In the genomic region with DNA sequence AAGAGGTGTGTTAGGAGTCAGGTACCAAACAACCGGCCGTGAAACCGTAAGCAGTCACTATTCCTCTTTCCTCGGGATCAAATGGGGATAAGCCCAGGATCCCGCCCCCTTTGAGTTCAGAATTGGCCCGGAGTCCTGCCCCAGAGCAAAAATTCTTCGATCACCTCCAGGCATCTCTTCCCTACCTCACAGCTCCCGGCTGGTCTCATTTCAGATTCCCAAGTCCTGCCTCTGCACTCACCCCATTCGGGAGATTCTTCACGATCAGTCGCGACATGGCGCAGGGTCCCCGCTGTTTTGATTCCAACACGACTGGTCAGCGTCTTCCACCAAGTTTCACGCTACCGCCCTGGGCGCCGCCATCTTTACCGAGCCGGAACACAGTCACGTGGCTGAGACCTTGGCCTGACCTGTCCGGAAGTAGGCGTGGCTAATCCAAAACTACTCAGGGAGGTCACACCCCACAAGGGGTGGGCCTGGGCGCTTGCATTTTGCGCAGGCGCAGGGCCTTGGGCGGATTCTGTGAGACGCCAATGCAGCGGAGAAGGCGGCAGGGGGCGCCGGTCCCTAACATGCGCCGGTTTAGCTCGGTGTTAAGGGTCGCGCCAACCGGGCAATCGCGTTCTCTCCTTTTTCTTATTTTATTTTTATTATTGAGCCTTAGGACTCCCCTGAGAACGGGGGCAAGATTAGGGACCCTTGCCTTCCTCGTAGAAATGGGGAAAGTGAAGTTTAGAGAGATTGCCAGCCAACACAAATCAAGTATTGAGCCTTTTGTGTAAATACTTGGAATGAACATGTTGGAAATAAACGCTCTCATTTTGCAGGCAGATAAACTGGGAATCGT, we compare ENCODE assay signal across 1 cellular context.
TF ChIP-seq lines count a peak whose summit lies in the region.

A gene with protein sequence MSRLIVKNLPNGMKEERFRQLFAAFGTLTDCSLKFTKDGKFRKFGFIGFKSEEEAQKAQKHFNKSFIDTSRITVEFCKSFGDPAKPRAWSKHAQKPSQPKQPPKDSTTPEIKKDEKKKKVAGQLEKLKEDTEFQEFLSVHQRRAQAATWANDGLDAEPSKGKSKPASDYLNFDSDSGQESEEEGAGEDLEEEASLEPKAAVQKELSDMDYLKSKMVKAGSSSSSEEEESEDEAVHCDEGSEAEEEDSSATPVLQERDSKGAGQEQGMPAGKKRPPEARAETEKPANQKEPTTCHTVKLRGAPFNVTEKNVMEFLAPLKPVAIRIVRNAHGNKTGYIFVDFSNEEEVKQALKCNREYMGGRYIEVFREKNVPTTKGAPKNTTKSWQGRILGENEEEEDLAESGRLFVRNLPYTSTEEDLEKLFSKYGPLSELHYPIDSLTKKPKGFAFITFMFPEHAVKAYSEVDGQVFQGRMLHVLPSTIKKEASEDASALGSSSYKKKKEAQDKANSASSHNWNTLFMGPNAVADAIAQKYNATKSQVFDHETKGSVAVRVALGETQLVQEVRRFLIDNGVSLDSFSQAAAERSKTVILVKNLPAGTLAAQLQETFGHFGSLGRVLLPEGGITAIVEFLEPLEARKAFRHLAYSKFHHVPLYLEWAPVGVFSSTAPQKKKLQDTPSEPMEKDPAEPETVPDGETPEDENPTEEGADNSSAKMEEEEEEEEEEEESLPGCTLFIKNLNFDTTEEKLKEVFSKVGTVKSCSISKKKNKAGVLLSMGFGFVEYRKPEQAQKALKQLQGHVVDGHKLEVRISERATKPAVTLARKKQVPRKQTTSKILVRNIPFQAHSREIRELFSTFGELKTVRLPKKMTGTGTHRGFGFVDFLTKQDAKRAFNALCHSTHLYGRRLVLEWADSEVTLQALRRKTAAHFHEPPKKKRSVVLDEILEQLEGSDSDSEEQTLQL (minus strand): TSS at position 375 of the 847 bp plus-strand sequence. CDS start 98 bp downstream, at position 277.

TF ChIP-seq in HepG2, 621 proteins besides CTCF, POLR2A, EP300 and RAD21 (continued from another document and continues in another):
- TF ChIP-seq, protein P1, sequence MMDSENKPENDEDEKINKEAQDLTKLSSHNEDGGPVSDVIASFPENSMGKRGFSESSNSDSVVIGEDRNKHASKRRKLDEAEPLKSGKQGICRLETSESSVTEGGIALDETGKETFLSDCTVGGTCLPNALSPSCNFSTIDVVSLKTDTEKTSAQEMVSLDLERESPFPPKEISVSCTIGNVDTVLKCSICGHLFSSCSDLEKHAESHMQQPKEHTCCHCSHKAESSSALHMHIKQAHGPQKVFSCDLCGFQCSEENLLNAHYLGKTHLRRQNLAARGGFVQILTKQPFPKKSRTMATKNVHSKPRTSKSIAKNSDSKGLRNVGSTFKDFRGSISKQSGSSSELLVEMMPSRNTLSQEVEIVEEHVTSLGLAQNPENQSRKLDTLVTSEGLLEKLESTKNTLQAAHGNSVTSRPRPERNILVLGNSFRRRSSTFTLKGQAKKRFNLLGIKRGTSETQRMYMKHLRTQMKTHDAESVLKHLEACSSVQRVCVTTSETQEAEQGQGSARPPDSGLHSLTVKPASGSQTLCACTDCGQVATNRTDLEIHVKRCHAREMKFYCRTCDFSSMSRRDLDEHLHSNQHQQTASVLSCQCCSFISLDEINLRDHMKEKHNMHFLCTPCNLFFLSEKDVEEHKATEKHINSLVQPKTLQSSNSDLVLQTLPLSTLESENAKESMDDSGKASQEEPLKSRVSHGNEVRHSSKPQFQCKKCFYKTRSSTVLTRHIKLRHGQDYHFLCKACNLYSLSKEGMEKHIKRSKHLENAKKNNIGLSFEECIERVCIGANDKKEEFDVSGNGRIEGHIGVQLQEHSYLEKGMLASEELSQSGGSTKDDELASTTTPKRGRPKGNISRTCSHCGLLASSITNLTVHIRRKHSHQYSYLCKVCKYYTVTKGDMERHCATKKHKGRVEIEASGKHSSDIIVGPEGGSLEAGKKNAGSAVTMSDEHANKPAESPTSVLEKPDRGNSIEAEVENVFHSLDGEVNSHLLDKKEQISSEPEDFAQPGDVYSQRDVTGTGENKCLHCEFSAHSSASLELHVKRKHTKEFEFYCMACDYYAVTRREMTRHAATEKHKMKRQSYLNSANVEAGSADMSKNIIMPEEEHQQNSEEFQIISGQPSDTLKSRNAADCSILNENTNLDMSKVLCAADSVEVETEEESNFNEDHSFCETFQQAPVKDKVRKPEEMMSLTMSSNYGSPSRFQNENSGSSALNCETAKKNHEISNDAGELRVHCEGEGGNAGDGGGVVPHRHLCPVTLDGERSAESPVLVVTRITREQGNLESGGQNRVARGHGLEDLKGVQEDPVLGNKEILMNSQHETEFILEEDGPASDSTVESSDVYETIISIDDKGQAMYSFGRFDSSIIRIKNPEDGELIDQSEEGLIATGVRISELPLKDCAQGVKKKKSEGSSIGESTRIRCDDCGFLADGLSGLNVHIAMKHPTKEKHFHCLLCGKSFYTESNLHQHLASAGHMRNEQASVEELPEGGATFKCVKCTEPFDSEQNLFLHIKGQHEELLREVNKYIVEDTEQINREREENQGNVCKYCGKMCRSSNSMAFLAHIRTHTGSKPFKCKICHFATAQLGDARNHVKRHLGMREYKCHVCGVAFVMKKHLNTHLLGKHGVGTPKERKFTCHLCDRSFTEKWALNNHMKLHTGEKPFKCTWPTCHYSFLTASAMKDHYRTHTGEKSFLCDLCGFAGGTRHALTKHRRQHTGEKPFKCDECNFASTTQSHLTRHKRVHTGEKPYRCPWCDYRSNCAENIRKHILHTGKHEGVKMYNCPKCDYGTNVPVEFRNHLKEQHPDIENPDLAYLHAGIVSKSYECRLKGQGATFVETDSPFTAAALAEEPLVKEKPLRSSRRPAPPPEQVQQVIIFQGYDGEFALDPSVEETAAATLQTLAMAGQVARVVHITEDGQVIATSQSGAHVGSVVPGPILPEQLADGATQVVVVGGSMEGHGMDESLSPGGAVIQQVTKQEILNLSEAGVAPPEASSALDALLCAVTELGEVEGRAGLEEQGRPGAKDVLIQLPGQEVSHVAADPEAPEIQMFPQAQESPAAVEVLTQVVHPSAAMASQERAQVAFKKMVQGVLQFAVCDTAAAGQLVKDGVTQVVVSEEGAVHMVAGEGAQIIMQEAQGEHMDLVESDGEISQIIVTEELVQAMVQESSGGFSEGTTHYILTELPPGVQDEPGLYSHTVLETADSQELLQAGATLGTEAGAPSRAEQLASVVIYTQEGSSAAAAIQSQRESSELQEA (CRISPR knock-in tag; IDR thresholded peaks at IDR 0.05; ENCODE audit: not compliant biosample characterization) = no peak
- no peak for TF ChIP-seq ZNF224 (CRISPR knock-in tag; IDR thresholded peaks at IDR 0.05)
- no peak; the same call in 1 of the 2 replicates for TF ChIP-seq GATAD2A (CRISPR knock-in tag; IDR thresholded peaks at IDR 0.05)
- 0 out of 2 replicates have a peak, but pooled peaks have one; percentile 35 for TF ChIP-seq MLX (CRISPR knock-in tag; IDR thresholded peaks at IDR 0.05)
- peak; percentile 80 for TF ChIP-seq ZNF687 (CRISPR knock-in tag; IDR thresholded peaks at IDR 0.05)
- TF ChIP-seq ZSCAN9 (CRISPR knock-in tag; IDR thresholded peaks at IDR 0.05; ENCODE audit: borderline replicate concordance) = no peak
- TF ChIP-seq KMT2A (CRISPR knock-in tag; IDR thresholded peaks at IDR 0.05) = peak; percentile 36; the same call in 1 of the 2 replicates
- TF ChIP-seq JDP2 (CRISPR knock-in tag; IDR thresholded peaks at IDR 0.05; ENCODE audit: borderline replicate concordance) = no peak
- TF ChIP-seq HNRNPK (IDR thresholded peaks at IDR 0.05; ENCODE audit: low read depth, low read length, poor library complexity, severe bottlenecking) = no peak
- TF ChIP-seq YEATS4 (CRISPR knock-in tag; IDR thresholded peaks at IDR 0.05; ENCODE audit: borderline replicate concordance) = peak; percentile 63
- no peak for TF ChIP-seq RFX3 (CRISPR knock-in tag; IDR thresholded peaks at IDR 0.05)
- TF ChIP-seq ZNF770 (CRISPR knock-in tag; IDR thresholded peaks at IDR 0.05) = no peak
- peak; percentile 83; the same call in 1 of the 2 replicates for TF ChIP-seq FOXK1 (CRISPR knock-in tag; IDR thresholded peaks at IDR 0.05; ENCODE audit: borderline replicate concordance, low read depth)
- no peak for TF ChIP-seq ZNF747 (CRISPR knock-in tag; IDR thresholded peaks at IDR 0.05; ENCODE audit: borderline replicate concordance)
- TF ChIP-seq ZNF253 (CRISPR knock-in tag; IDR thresholded peaks at IDR 0.05; ENCODE audit: borderline replicate concordance) = 0 out of 2 replicates have a peak, but pooled peaks have one; percentile 34
- TF ChIP-seq KDM3A (CRISPR knock-in tag; IDR thresholded peaks at IDR 0.05; ENCODE audit: low read depth) = 0 out of 2 replicates have a peak, but pooled peaks have one; percentile 27
- peak; percentile 57; the same call in 1 of the 2 replicates for TF ChIP-seq ZFY (CRISPR knock-in tag; IDR thresholded peaks at IDR 0.05)
- no peak for TF ChIP-seq SETDB1 (CRISPR knock-in tag; IDR thresholded peaks at IDR 0.05; ENCODE audit: borderline replicate concordance)
- TF ChIP-seq IKZF5 (CRISPR knock-in tag; IDR thresholded peaks at IDR 0.05) = peak; percentile 74
- TF ChIP-seq ZSCAN21 (CRISPR knock-in tag; IDR thresholded peaks at IDR 0.05; ENCODE audit: borderline replicate concordance) = 0 out of 2 replicates have a peak, but pooled peaks have one; percentile 44
- no peak for TF ChIP-seq ZNF569 (CRISPR knock-in tag; IDR thresholded peaks at IDR 0.05; ENCODE audit: borderline replicate concordance)
- TF ChIP-seq IRF9 (CRISPR knock-in tag; IDR thresholded peaks at IDR 0.05; ENCODE audit: borderline replicate concordance) = peak; percentile 32; the same call in 1 of the 2 replicates
- peak; percentile 27; the same call in 1 of the 2 replicates for TF ChIP-seq U2AF2 (IDR thresholded peaks at IDR 0.05; ENCODE audit: low read depth, low read length)
- no peak; the same call in 1 of the 2 replicates for TF ChIP-seq CREB1 (IDR thresholded peaks at IDR 0.05)
- peak; percentile 71 for TF ChIP-seq CREB1 (CRISPR knock-in tag; IDR thresholded peaks at IDR 0.05)
- TF ChIP-seq ASH2L (IDR thresholded peaks at IDR 0.05; ENCODE audit: insufficient read length, low read depth, low read length) = peak; percentile 58
- peak; percentile 99 for TF ChIP-seq YY1 (IDR thresholded peaks at IDR 0.05; ENCODE audit: insufficient read depth, insufficient replicate concordance, low read depth, low read length)
